In the genomic region with DNA sequence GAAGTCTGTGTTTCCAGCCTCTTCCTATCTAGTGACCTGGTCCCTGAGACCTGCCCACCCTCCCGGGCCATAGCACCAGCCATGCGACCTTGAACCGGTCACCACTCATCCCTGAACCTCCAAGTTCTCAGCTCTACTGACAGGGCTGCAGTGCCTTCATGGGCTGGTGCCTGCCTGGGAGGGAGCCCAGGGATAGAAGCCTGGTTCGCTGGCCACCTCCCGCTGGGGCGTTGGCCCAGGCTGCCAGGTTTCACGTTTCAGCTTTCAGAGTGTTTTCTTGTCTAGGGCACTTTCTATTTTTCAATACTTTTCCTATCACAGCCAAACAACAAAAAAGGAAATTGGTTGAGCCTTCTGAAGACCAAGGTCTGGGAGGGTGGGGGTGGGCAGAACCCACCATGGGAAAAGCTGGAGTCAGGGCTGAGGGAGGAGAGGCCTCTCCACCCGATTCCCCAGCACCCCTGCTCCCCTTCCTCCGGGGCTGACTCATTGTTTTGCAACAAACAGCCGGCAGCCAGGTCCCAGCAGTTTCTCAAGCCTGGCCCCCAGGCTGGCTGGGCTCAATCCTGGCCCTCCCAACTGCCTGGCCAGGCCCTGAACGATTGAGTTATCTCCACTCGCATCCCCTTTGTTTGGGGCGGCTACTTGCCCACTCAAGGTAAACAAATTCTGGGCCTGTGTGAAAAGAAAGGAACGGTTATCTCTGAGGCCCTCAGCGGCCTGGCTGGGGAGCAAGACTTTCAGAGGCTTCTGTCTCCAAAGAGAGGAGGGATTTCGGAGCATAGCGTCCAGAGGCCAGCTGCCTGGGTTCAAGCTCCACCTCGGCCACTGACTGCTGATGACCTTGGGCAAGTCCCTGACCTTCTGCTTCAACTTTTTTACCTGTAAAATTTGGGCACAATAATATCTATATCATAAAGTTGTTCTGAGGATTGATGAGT, we compare ENCODE assay signal across 8 cellular contexts.
A peak's percentile ranks its signal among the peaks of the same experiment; 100 is the strongest.
DNase-seq lines count a peak whose midpoint lies in the region; FAIRE-seq and TF ChIP-seq lines count a peak whose summit lies in the region.

No MANE protein-coding gene starts in this region.

- H3K9me3 ChIP-seq in stomach smooth muscle (ENCODE audit: control insufficient read depth in 2 of 2, low read length in 2 of 2), result peaks cover 10 to 15% of the 10 kb centered on the region in 2 donors

- no peaks in the 10 kb centered on the region for H3K27me3 ChIP-seq in stomach smooth muscle (ENCODE audit: control insufficient read depth in 1 of 2, insufficient read depth in 2 of 2, low read length in 2 of 2)

- H3K36me3 ChIP-seq in stomach smooth muscle (ENCODE audit: control insufficient read depth in 2 of 2, insufficient read depth in 2 of 2, low read length in 2 of 2), result no peaks in the 10 kb centered on the region

- no peak for FAIRE-seq in RCC 7860 (lab: Jason Lieb, UNC)

- peak overlapping the region; percentile 66 for H3K27ac ChIP-seq in stomach smooth muscle (ENCODE audit: low read length)

- DNase-seq in AG09309 (ENCODE audit: low read depth), result peak; percentile 52
- DNase-seq in HK-2 (ENCODE audit: unreplicated experiment), result peak; percentile 36
- DNase-seq in RCC 7860 (ENCODE audit: low spot score), result peak; percentile 21
- peak; percentile 89 for DNase-seq in choroid plexus epithelial cell (ENCODE audit: low read depth)
- peak; percentile 84 for DNase-seq in left kidney (ENCODE audit: low read depth, low spot score)
- DNase-seq in NCI-H1417 treated with DMSO at 0.1 percent for 48 hours (lab: John Stamatoyannopoulos, UW), result no peak
- no peak for DNase-seq in stimulated activated naive CD4-positive, alpha-beta T cell treated with Interleukin-2 at 50 U/mL for 16 hours (lab: John Stamatoyannopoulos, UW)

- TF ChIP-seq CTCF in AG09309 (IDR thresholded peaks at IDR 0.05; ENCODE audit: control insufficient read depth, insufficient read depth, low read depth, low read length, missing control alignments), result no peak
- TF ChIP-seq CTCF in choroid plexus epithelial cell (conservative IDR thresholded peaks at IDR 0.05; ENCODE audit: low read depth, low read length), result no peak

- H3K4me1 ChIP-seq in stomach smooth muscle (ENCODE audit: control insufficient read depth, insufficient read depth, low read length), result peaks cover 14% of the 10 kb centered on the region

- peak overlapping the region in 1 of 2 donors; percentile 55 for H3K9ac ChIP-seq in stomach smooth muscle (ENCODE audit: low read length in 2 of 2)

- no peak overlapping the region for H3K4me3 ChIP-seq in AG09309 (ENCODE audit: control insufficient read depth, low read depth, low read length)
- no peak overlapping the region for H3K4me3 ChIP-seq in choroid plexus epithelial cell (ENCODE audit: low read depth, low read length)
- peak overlapping the region in 1 of 2 donors; percentile 15 for H3K4me3 ChIP-seq in stomach smooth muscle (ENCODE audit: low read length in 2 of 2)

Comparison
In these comparisons a context has a peak if more than half of its experiments do, and no peak if none do; other contexts are left out.
1. DNase-seq: peak in AG09309 (single experiment), HK-2 (single experiment), RCC 7860 (single experiment), choroid plexus epithelial cell (single experiment) and left kidney (single experiment); none in NCI-H1417 treated with DMSO at 0.1 percent for 48 hours (single experiment) and stimulated activated naive CD4-positive, alpha-beta T cell treated with Interleukin-2 at 50 U/mL for 16 hours (single experiment).